17 cellular contexts compared by ENCODE assay signal in the genomic region with DNA sequence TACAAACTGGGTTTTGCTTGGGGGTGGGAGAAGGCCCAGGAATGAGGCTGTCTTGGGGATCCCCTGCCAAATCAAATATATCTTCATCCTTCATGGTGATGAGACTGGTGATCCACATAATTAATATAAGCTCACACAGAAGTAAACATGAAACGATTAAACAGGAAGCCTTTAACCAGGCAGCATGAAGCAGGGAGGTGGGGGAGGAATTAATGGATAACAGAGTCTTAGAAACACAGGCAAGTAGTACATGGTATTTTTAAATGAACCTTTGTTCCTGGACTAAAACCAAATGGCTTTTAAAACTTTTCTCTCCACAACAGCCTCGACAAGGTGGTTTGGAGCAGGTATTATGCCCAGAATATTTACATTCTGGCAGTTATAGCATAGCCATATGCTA.
DNase-seq lines count a peak whose midpoint lies in the region; ATAC-seq, FAIRE-seq and TF ChIP-seq lines count a peak whose summit lies in the region.
"Had no signal": no experiment of that assay in that cellular context is flagged by ENCODE, and none has a peak within 500 bp of the region (broad histone marks: within the 10 kb centered on the region; RNA-seq: fewer than 3 reads in every experiment).

No MANE protein-coding gene starts in this region.

- H3K4me3 ChIP-seq in A549 (no peak overlapping the region), transverse colon (no peak overlapping the region), thyroid gland (replicated peaks in 1 of 3) (no peak overlapping the region)
- H3K4me3 ChIP-seq: GM23338 had no signal

- no peaks in the 10 kb centered on the region for H3K27me3 Mint-ChIP-seq in nephron progenitor cell (ENCODE audit: low read depth, poor library complexity)
- H3K27me3 Mint-ChIP-seq: B cell; CD4-positive, alpha-beta T cell had no signal

- WGBS in A549 (ENCODE audit: missing lambda C conversion rate), result 1% methylated on average over 2 of the region's 2 CpGs
- 0 to 8% methylated on average over 2 of the region's 2 CpGs for WGBS in transverse colon (ENCODE audit: low coverage in 1 of 2), 2 donors
- 34 to 38% methylated on average over 2 of the region's 2 CpGs for WGBS in thyroid gland, 2 donors

- in situ Hi-C loops in transverse colon (cut with MboI; ENCODE audit: low pct_ligation_motif_present in 1 of 4, low pct_unique_long_range_greater_than_20kb in 1 of 4, low sequenced_read_pairs in 3 of 4), result no loop called here

- DNase-seq in A549 (ENCODE audit: low read depth in 1 of 2, low spot score in 1 of 2), result no peak
- peak; percentile 28 for DNase-seq in kidney glomerular epithelial cell (lab: John Stamatoyannopoulos, UW)
- no peak for DNase-seq in nephron progenitor cell
- DNase-seq in NCI-H345 (lab: John Stamatoyannopoulos, UW), result no peak
- DNase-seq in transverse colon, result no peak
- no peak for DNase-seq in thyroid gland
- DNase-seq: C1 segment of cervical spinal cord; CD4-positive, alpha-beta T cell; DMS79 treated with DMSO at 0.1 percent for 48 hours; EL; H7 had no signal

- H3K4me3 Mint-ChIP-seq in nephron progenitor cell, result no peak overlapping the region
- H3K4me3 Mint-ChIP-seq: B cell; CD4-positive, alpha-beta T cell; GM23338 had no signal

- CTCF ChIA-PET in A549 (lab: Yijun Ruan, JAX), result no interaction called here

- peaks cover 5% of the 10 kb centered on the region for H3K4me1 Mint-ChIP-seq in nephron progenitor cell
- H3K4me1 Mint-ChIP-seq: B cell had no signal

- TF ChIP-seq POLR2A in A549 (IDR thresholded peaks at IDR 0.05; ENCODE audit: low read length), result no peak
- no peak for TF ChIP-seq POLR2A in transverse colon (IDR thresholded peaks at IDR 0.05)
- TF ChIP-seq POLR2A in thyroid gland (IDR thresholded peaks at IDR 0.05), result no peak

- ATAC-seq in A549 (no peak), HG02759 (IDR thresholded peaks at IDR 0.05; ENCODE audit: unreplicated experiment) (no peak)
- ATAC-seq: GM23338 had no signal

- H3K4me1 ChIP-seq in A549, result no peaks in the 10 kb centered on the region
- no peaks in the 10 kb centered on the region for H3K4me1 ChIP-seq in transverse colon
- no peaks in the 10 kb centered on the region for H3K4me1 ChIP-seq in thyroid gland

- H3K36me3 ChIP-seq in transverse colon (no peaks in the 10 kb centered on the region), thyroid gland (no peaks in the 10 kb centered on the region)

- no peaks in the 10 kb centered on the region for H3K27me3 ChIP-seq in transverse colon
- no peaks in the 10 kb centered on the region for H3K27me3 ChIP-seq in thyroid gland

- POLR2A ChIA-PET in A549 (lab: Yijun Ruan, JAX), result no interaction called here

- H3K27ac ChIP-seq in A549 (peak overlapping the region in 1 of 2 experiments; percentile 16; a peak in 1 of 6 replicates), VCaP (peak overlapping the region; percentile 47), transverse colon (no peak overlapping the region), thyroid gland (no peak overlapping the region)

- no peaks in the 10 kb centered on the region for H3K9me3 ChIP-seq in A549
- H3K9me3 ChIP-seq in transverse colon, result no peaks in the 10 kb centered on the region
- no peaks in the 10 kb centered on the region for H3K9me3 ChIP-seq in thyroid gland

- peak overlapping the region; percentile 18 for H3K27ac Mint-ChIP-seq in nephron progenitor cell
- H3K27ac Mint-ChIP-seq: B cell; CD4-positive, alpha-beta T cell; GM23338 had no signal

- no peak for FAIRE-seq in A549 (lab: Jason Lieb, UNC)
- FAIRE-seq: G401.6, GM12891 had no signal

- TF ChIP-seq CTCF in A549 (IDR thresholded peaks at IDR 0.05), result no peak
- TF ChIP-seq CTCF in VCaP (conservative IDR thresholded peaks at IDR 0.05), result no peak
- no peak for TF ChIP-seq CTCF in nephron progenitor cell (IDR thresholded peaks at IDR 0.05)
- no peak for TF ChIP-seq CTCF in transverse colon (IDR thresholded peaks at IDR 0.05)
- no peak for TF ChIP-seq CTCF in thyroid gland (IDR thresholded peaks at IDR 0.05)

- peaks cover 4% of the 10 kb centered on the region for H3K9me3 Mint-ChIP-seq in nephron progenitor cell
- H3K9me3 Mint-ChIP-seq: GM23338 had no signal

- no peak for TF ChIP-seq RAD21 in A549 (conservative IDR thresholded peaks at IDR 0.05 in 1 of 2, IDR thresholded peaks at IDR 0.05 in 1 of 2)

- H3K4me2 ChIP-seq in A549, result peak overlapping the region; percentile 15; the same call in 1 of the 3 replicates
- H3K4me2 ChIP-seq: GM23338 had no signal

- no peaks in the 10 kb centered on the region for H3K36me3 Mint-ChIP-seq in nephron progenitor cell (ENCODE audit: low read depth)

- intact Hi-C loops in transverse colon (cut with DNase I; ENCODE audit: low total_unique reads), result no loop called here
- intact Hi-C loops in thyroid gland (cut with DNase I), result no loop called here

- no peak for TF ChIP-seq EP300 in A549 (IDR thresholded peaks at IDR 0.05)
- TF ChIP-seq EP300 in transverse colon (IDR thresholded peaks at IDR 0.05; ENCODE audit: low read depth), result no peak

TF ChIP-seq in A549, 52 proteins besides CTCF, POLR2A, EP300 and RAD21:
- TF ChIP-seq NPAS2 (CRISPR knock-in tag; IDR thresholded peaks at IDR 0.05; ENCODE audit: borderline replicate concordance) (no peak), MYC (IDR thresholded peaks at IDR 0.05; ENCODE audit: borderline replicate concordance, low read length) (no peak), ZNF302 (CRISPR knock-in tag; IDR thresholded peaks at IDR 0.05) (no peak), HES2 (IDR thresholded peaks at IDR 0.05) (no peak), ZC3H11A (IDR thresholded peaks at IDR 0.05) (no peak), HMGXB4 (CRISPR knock-in tag; IDR thresholded peaks at IDR 0.05; ENCODE audit: borderline replicate concordance) (no peak), NFE2L2 (conservative IDR thresholded peaks at IDR 0.05; ENCODE audit: low read length) (no peak), ZSCAN20 (CRISPR knock-in tag; IDR thresholded peaks at IDR 0.05) (no peak), RFX5 (IDR thresholded peaks at IDR 0.05) (no peak), HOXB5 (CRISPR knock-in tag; IDR thresholded peaks at IDR 0.05) (no peak), TP53 (CRISPR knock-in tag; IDR thresholded peaks at IDR 0.05) (no peak), CHD2 (IDR thresholded peaks at IDR 0.05; ENCODE audit: low read length, partially characterized antibody) (no peak), REST (IDR thresholded peaks at IDR 0.05) (no peak)
TF ChIP-seq in A549: peak in this region for 0.
